ENCODE assay signal across 8 cellular contexts in genomic region chr22:21972293-21972779, GRCh38. TPM values are rescaled to one million over a fixed set of nuclear protein-coding genes. Genes with fewer than 3 reads are reported as not detected.
DNase-seq lines count a peak whose midpoint lies in the region; ATAC-seq and TF ChIP-seq lines count a peak whose summit lies in the region.

No MANE protein-coding gene starts in this region.

- no peak overlapping the region for H2AFZ ChIP-seq in HCT116 (ENCODE audit: low read depth, low read length, poor library complexity, severe bottlenecking)

- TF ChIP-seq RAD21 in HCT116 (IDR thresholded peaks at IDR 0.05; ENCODE audit: low read depth): no peak

- no peaks in the 10 kb centered on the region for H3K27me3 Mint-ChIP-seq in memory B cell

- H3K4me3 ChIP-seq in HCT116 (replicated peaks in 1 of 2; ENCODE audit: low read depth in 1 of 2, low read length in 2 of 2) (no peak overlapping the region), WI38 (ENCODE audit: low read depth, low read length) (no peak overlapping the region), thyroid gland (replicated peaks in 1 of 3) (no peak overlapping the region), ovary (no peak overlapping the region)

- TF ChIP-seq CTCF in HCT116 (IDR thresholded peaks at IDR 0.05 in 2 of 3, conservative IDR thresholded peaks at IDR 0.05 in 1 of 3; ENCODE audit: borderline replicate concordance in 1 of 3, insufficient read depth in 1 of 3, low read depth in 2 of 3, low read length in 2 of 3) (peak in 2 of 3 experiments; percentile 92 to 98; a peak in 4 of 6 replicates), WI38 (IDR thresholded peaks at IDR 0.05; ENCODE audit: low read depth, low read length) (peak; percentile 92), thyroid gland (IDR thresholded peaks at IDR 0.05) (peak in 5 of 6 experiments; percentile 20 to 75 (median 38)), ovary (IDR thresholded peaks at IDR 0.05) (peak in 1 of 3 donors; percentile 32)

- peaks cover 5% of the 10 kb centered on the region for H3K4me1 Mint-ChIP-seq in memory B cell

- H3K9me3 ChIP-seq in HCT116 (ENCODE audit: control insufficient read depth in 1 of 2, insufficient read depth in 1 of 2, low read depth in 1 of 2, low read length in 2 of 2): no peaks in the 10 kb centered on the region
- H3K9me3 ChIP-seq in thyroid gland: no peaks in the 10 kb centered on the region
- H3K9me3 ChIP-seq in ovary: no peaks in the 10 kb centered on the region

- CTCF ChIA-PET in HCT116 (lab: Charles Lee): interaction anchor here (0.6 to 2.1 kb wide), 16 partner anchors 9 to 259 kb away, joined by 3 to 17 read pairs (median 4); partner anchors contain the start of genes MAPK1, PPM1F and TOP3B

- TF ChIP-seq POLR2A in HCT116 (IDR thresholded peaks at IDR 0.05; ENCODE audit: borderline replicate concordance, extremely low read depth, insufficient read depth, insufficient read length): no peak
- no peak for TF ChIP-seq POLR2A in thyroid gland (IDR thresholded peaks at IDR 0.05)
- TF ChIP-seq POLR2A in ovary (IDR thresholded peaks at IDR 0.05): no peak

- H3K27ac ChIP-seq in HCT116 (ENCODE audit: low read depth, low read length) (no peak overlapping the region), thyroid gland (no peak overlapping the region), ovary (no peak overlapping the region)

- no TSS peak for BruUV-seq in HCT116 (replicated peaks; lab: Mats Ljungman, UMichigan)

- intact Hi-C loops in HCT116 (cut with micrococcal nuclease): no loop called here
- intact Hi-C loops in thyroid gland (cut with DNase I): loop anchor here (5.0 kb wide), 1 partner anchor 55 kb away; no protein-coding TSS in a partner anchor
- intact Hi-C loops in ovary (cut with DNase I): no loop called here

- H3K36me3 Mint-ChIP-seq in memory B cell: peaks cover 29% of the 10 kb centered on the region

- no peak overlapping the region for H3K4me3 Mint-ChIP-seq in memory B cell

- H3K4me2 ChIP-seq in HCT116 (ENCODE audit: low read length): no peak overlapping the region

- no peaks in the 10 kb centered on the region for H3K9me2 ChIP-seq in HCT116 (ENCODE audit: insufficient read depth)

- peak; percentile 38 for DNase-seq in Ammon's horn (ENCODE audit: low spot score)
- DNase-seq in HCT116 (ENCODE audit: low read depth, low spot score): no peak
- DNase-seq in central memory CD4-positive, alpha-beta T cell: peak; percentile 17
- peak; percentile 56 to 65 for DNase-seq in memory B cell (ENCODE audit: low spot score in 2 of 2)
- peak in 1 of 2 donors; percentile 17 for DNase-seq in thyroid gland
- DNase-seq in ovary: no peak

- no peak for TF ChIP-seq EP300 in ovary (IDR thresholded peaks at IDR 0.05)

- peak; percentile 85 for ATAC-seq in HCT116
- peak; percentile 86 for ATAC-seq in memory B cell (ENCODE audit: low read depth)
- ATAC-seq in GM21737 (IDR thresholded peaks at IDR 0.05; ENCODE audit: unreplicated experiment): no peak

- WGBS in thyroid gland, 2 donors: 71 to 72% methylated on average over 7 of the region's 7 CpGs
- WGBS in ovary, 3 donors: 68 to 75% (median 74%) methylated on average over 7 of the region's 7 CpGs

- no peaks in the 10 kb centered on the region for H3K9me3 Mint-ChIP-seq in memory B cell

- POLR2A ChIA-PET in HCT116 (lab: Charles Lee): no interaction called here

- H3K9ac ChIP-seq in HCT116 (ENCODE audit: low read length): no peak overlapping the region

- H3K4me1 ChIP-seq in HCT116 (ENCODE audit: control insufficient read depth in 1 of 2, insufficient read depth in 2 of 2, low read length in 2 of 2): no peaks in the 10 kb centered on the region
- H3K4me1 ChIP-seq in thyroid gland: no peaks in the 10 kb centered on the region
- H3K4me1 ChIP-seq in ovary (ENCODE audit: insufficient read depth): no peaks in the 10 kb centered on the region

- no peaks in the 10 kb centered on the region for H3K27me3 ChIP-seq in HCT116 (ENCODE audit: insufficient read depth, low read length)
- no peaks in the 10 kb centered on the region for H3K27me3 ChIP-seq in thyroid gland
- H3K27me3 ChIP-seq in ovary: no peaks in the 10 kb centered on the region

- H3K79me2 ChIP-seq in HCT116 (ENCODE audit: insufficient read depth, low read length): peaks cover 16% of the 10 kb centered on the region

- H4K20me1 ChIP-seq in HCT116 (ENCODE audit: insufficient read depth): no peaks in the 10 kb centered on the region

- H3K36me3 ChIP-seq in HCT116 (ENCODE audit: control insufficient read depth in 1 of 2, insufficient read depth in 2 of 2, low read length in 2 of 2) (peaks cover 43 to 49% of the 10 kb centered on the region in 2 experiments), thyroid gland (peaks cover 24 to 51% of the 10 kb centered on the region in 2 donors), ovary (no peaks in the 10 kb centered on the region)

- no peak overlapping the region for H3K27ac Mint-ChIP-seq in memory B cell

- RAD21 ChIA-PET in HCT116 (lab: Charles Lee; ENCODE audit: low non-redundant PET in 1 of 2, low total read pairs in 2 of 2, uncharacterized antibody in 2 of 2, unreplicated experiment in 2 of 2): no interaction called here

TF ChIP-seq in HCT116, 20 proteins besides CTCF, POLR2A, EP300 and RAD21 (continues in another document):
- no peak for TF ChIP-seq SP1 (IDR thresholded peaks at IDR 0.05; ENCODE audit: low read depth)
- no peak for TF ChIP-seq ELF1 (IDR thresholded peaks at IDR 0.05; ENCODE audit: borderline replicate concordance, low read depth)
- TF ChIP-seq ATF3 (IDR thresholded peaks at IDR 0.05): no peak
- TF ChIP-seq ZNF274 (IDR thresholded peaks at IDR 0.05; ENCODE audit: low read depth, low read length): no peak
- no peak for TF ChIP-seq TCF7L2 (IDR thresholded peaks at IDR 0.05; ENCODE audit: borderline replicate concordance, extremely low read depth, insufficient read depth, insufficient read length)
- no peak for TF ChIP-seq YY1 (IDR thresholded peaks at IDR 0.05; ENCODE audit: extremely low read depth, insufficient replicate concordance, low read depth, low read length)
- no peak for TF ChIP-seq EZH2 (IDR thresholded peaks at IDR 0.05)
- no peak for TF ChIP-seq REST (IDR thresholded peaks at IDR 0.05; ENCODE audit: low read depth)
- TF ChIP-seq ZFX (IDR thresholded peaks at IDR 0.05): no peak
- TF ChIP-seq CEBPB (IDR thresholded peaks at IDR 0.05; ENCODE audit: low read depth): no peak
- no peak for TF ChIP-seq CBX3 (IDR thresholded peaks at IDR 0.05; ENCODE audit: low read depth)
- no peak for TF ChIP-seq ZBTB33 (IDR thresholded peaks at IDR 0.05; ENCODE audit: extremely low read depth, insufficient replicate concordance, low read length)
- TF ChIP-seq EGR1 (IDR thresholded peaks at IDR 0.05; ENCODE audit: low read depth): no peak
- TF ChIP-seq SIN3A (IDR thresholded peaks at IDR 0.05; ENCODE audit: low read depth): no peak
- no peak for TF ChIP-seq POLR2AphosphoS5 (IDR thresholded peaks at IDR 0.05; ENCODE audit: low read depth, low read length)
- no peak for TF ChIP-seq FOSL1 (IDR thresholded peaks at IDR 0.05; ENCODE audit: low read depth)

RNA-seq across cellular contexts. Expression of gene TOP3B, which starts 10.3 kb away (rescaled TPM):
- total RNA-seq in HCT116 (2021; ENCODE audit: unreplicated experiment): 50.1 TPM
- polyA plus RNA-seq in HCT116 (2012): 33.1 and 36.8 TPM in 2 replicates
- total RNA-seq in thyroid gland: 10 to 100 TPM; 24.7 to 39.3 (median 29.3) TPM
- total RNA-seq in ovary: 10 to 100 TPM; 17.3 to 31.5 (median 25.2) TPM
- polyA plus RNA-seq in ovary: 10 to 100 TPM in 1 of 2 donors, 1 to 10 TPM in 1; 9.1 to 17.4 TPM

RNA-seq across cellular contexts. Expression of gene PPM1F, which starts 19.7 kb away (rescaled TPM):
- total RNA-seq in HCT116 (2021; ENCODE audit: unreplicated experiment) (27.3 TPM), thyroid gland (10 to 100 TPM; 19.5 to 27.5 (median 26.2) TPM), ovary (10 to 100 TPM in 6 of 7 donors, 1 to 10 TPM in 1; 9.8 to 33.0 (median 22.7) TPM)
- polyA plus RNA-seq in HCT116 (2012): 12.7 and 13.1 TPM in 2 replicates
- 10 to 100 TPM in 1 of 2 donors, 1 to 10 TPM in 1; 9.9 to 17.8 TPM for polyA plus RNA-seq in ovary

Comparison
In these comparisons a context has a peak if more than half of its experiments do, and no peak if none do; other contexts are left out.
1. DNase-seq: peak in Ammon's horn (single experiment), central memory CD4-positive, alpha-beta T cell (single experiment) and memory B cell (2 of 2); none in HCT116 (single experiment) and ovary (0 of 5).